ENCODE assay signal across 17 cellular contexts in genomic region chr4:101186558-101187184, GRCh38.
"Had no signal": no experiment of that assay in that cellular context is flagged by ENCODE, and none has a peak within 500 bp of the region (broad histone marks: within the 10 kb centered on the region; RNA-seq: fewer than 3 reads in every experiment).

No MANE protein-coding gene starts in this region.

- H3K9me3 Mint-ChIP-seq: activated naive CD4-positive, alpha-beta T cell treated with anti-CD3 and anti-CD28 coated beads for 36 hours; T-helper 1 cell treated with Interleukin-12 subunit alpha and Interleukin-12 subunit beta and Interleukin-4 antibody, amounts not matched to agents 30 μg/mL and 1 μg/mL, for 36 hours had no signal

- DNase-seq: activated CD4-positive, alpha-beta memory T cell treated with anti-CD3 and anti-CD28 coated beads for 36 hours; activated CD4-positive, alpha-beta T cell treated with anti-CD3 and anti-CD28 coated beads for 4 hours; activated naive CD4-positive, alpha-beta T cell treated with anti-CD3 and anti-CD28 coated beads for 36 hours; activated T-cell treated with anti-CD3 and anti-CD28 coated beads, Interleukin-2, amount 50 U/mL, for 1 hour; body of pancreas; foreskin keratinocyte; glutamatergic neuron; hippocampal formation; left cardiac atrium; nucleus accumbens; stimulated activated CD4-positive, alpha-beta T cell treated with anti-CD3 and anti-CD28 coated beads, Interleukin-4, amount 100 ng/mL, for 24 hours; stimulated activated naive CD4-positive, alpha-beta T cell had no signal

- H3K27ac ChIP-seq: body of pancreas, foreskin keratinocyte had no signal

- H3K4me2 ChIP-seq: smooth muscle cell had no signal

- H3K4me3 Mint-ChIP-seq: activated CD4-positive, alpha-beta memory T cell treated with anti-CD3 and anti-CD28 coated beads for 36 hours; activated naive CD4-positive, alpha-beta T cell treated with anti-CD3 and anti-CD28 coated beads for 36 hours; nephron; T-helper 1 cell treated with Interleukin-12 subunit alpha and Interleukin-12 subunit beta and Interleukin-4 antibody, amounts not matched to agents 30 μg/mL and 1 μg/mL, for 36 hours had no signal

- H3K27me3 ChIP-seq: body of pancreas, foreskin keratinocyte had no signal

- H3K4me3 ChIP-seq: body of pancreas, smooth muscle cell had no signal

- ATAC-seq: body of pancreas, foreskin keratinocyte, left cardiac atrium, sciatic nerve had no signal

- H3K9me3 ChIP-seq: body of pancreas had no signal

- H3K27me3 Mint-ChIP-seq: activated CD4-positive, alpha-beta memory T cell treated with anti-CD3 and anti-CD28 coated beads for 36 hours had no signal

- H3K27ac Mint-ChIP-seq: activated CD4-positive, alpha-beta memory T cell treated with anti-CD3 and anti-CD28 coated beads for 36 hours; activated naive CD4-positive, alpha-beta T cell treated with anti-CD3 and anti-CD28 coated beads for 36 hours; activated T-helper 2 cell treated with anti-CD3 and anti-CD28 coated beads, Interferon-gamma antibody, Interleukin-2, Interleukin-4, amounts not matched to agents 10 μg/mL and 5 μg/mL and 100 μg/mL, durations not matched to agents 14 hours and 24 hours and 36 hours; nephron; T-helper 1 cell treated with Interleukin-12 subunit alpha and Interleukin-12 subunit beta and Interleukin-4 antibody, amounts not matched to agents 30 μg/mL and 1 μg/mL, for 36 hours had no signal
